Comparison of ENCODE assay signal across 1 cellular context in genomic region chr10:132487241-132488135, GRCh38.
TF ChIP-seq lines count a peak whose summit lies in the region.

No MANE protein-coding gene starts in this region.

TF ChIP-seq in WTC11, 78 proteins besides CTCF, POLR2A, EP300 and RAD21 (continued from another document):
- TF ChIP-seq ZNF532 (CRISPR knock-in tag; IDR thresholded peaks at IDR 0.05; ENCODE audit: borderline replicate concordance) (no peak), ZNF219 (CRISPR knock-in tag; IDR thresholded peaks at IDR 0.05; ENCODE audit: borderline replicate concordance) (no peak), SP1 (CRISPR knock-in tag; conservative IDR thresholded peaks at IDR 0.05) (no peak), ATF3 (CRISPR knock-in tag; conservative IDR thresholded peaks at IDR 0.05) (no peak), AR (CRISPR knock-in tag; IDR thresholded peaks at IDR 0.05) (no peak), JAZF1 (CRISPR knock-in tag; IDR thresholded peaks at IDR 0.05) (no peak), NR3C1 (CRISPR knock-in tag; conservative IDR thresholded peaks at IDR 0.05; ENCODE audit: low read depth) (no peak), ESRRA (CRISPR knock-in tag; IDR thresholded peaks at IDR 0.05; ENCODE audit: borderline replicate concordance) (no peak), MYBL2 (CRISPR knock-in tag; IDR thresholded peaks at IDR 0.05) (no peak)
